ENCODE assay signal across 8 cellular contexts in genomic region chr3:126982125-126982521, GRCh38.
DNase-seq lines count a peak whose midpoint lies in the region; ATAC-seq lines count a peak whose summit lies in the region.

No MANE protein-coding gene starts in this region.

- peaks cover 22% of the 10 kb centered on the region for H3K4me1 Mint-ChIP-seq in activated naive CD8-positive, alpha-beta T cell treated with anti-CD3 and anti-CD28 coated beads, Interleukin-2, amount 50 U/mL, for 24 hours

- peak overlapping the region; percentile 93 for H3K9ac ChIP-seq in NT2/D1 (ENCODE audit: insufficient read length, low read depth)

- peak overlapping the region; percentile 57 for H3K4me3 ChIP-seq in NT2/D1 (ENCODE audit: insufficient read length, low read depth)

- DNase-seq in NT2/D1 (ENCODE audit: low read depth, low spot score) (peak; percentile 18), left kidney (ENCODE audit: low read depth, low spot score) (peak; percentile 30), NCI-H446 treated with DMSO at 0.1 percent for 48 hours (lab: John Stamatoyannopoulos, UW) (no peak), NK-92 (lab: John Stamatoyannopoulos, UW; ENCODE audit: unreplicated experiment) (no peak)
- peak; percentile 72 for DNase-seq in activated naive CD8-positive, alpha-beta T cell treated with anti-CD3 and anti-CD28 coated beads, Interleukin-2, amount 50 U/mL, for 24 hours
- DNase-seq in stimulated activated CD8-positive, alpha-beta memory T cell treated with anti-CD3 and anti-CD28 coated beads, Interleukin-12 subunit alpha, Interleukin-12 subunit beta, amount 100 ng/mL, for 4 hours (ENCODE audit: low read depth), result peak; percentile 57

- H3K27me3 ChIP-seq in NT2/D1 (ENCODE audit: insufficient read depth, insufficient read length), result peaks cover 9% of the 10 kb centered on the region

- ATAC-seq in GM18511 (IDR thresholded peaks at IDR 0.05; ENCODE audit: unreplicated experiment) (peak; percentile 42), HG02588 (IDR thresholded peaks at IDR 0.05; ENCODE audit: unreplicated experiment) (peak; percentile 37)
- ATAC-seq in activated naive CD8-positive, alpha-beta T cell treated with anti-CD3 and anti-CD28 coated beads, Interleukin-2, amount 50 U/mL, for 24 hours, result peak; percentile 62

- peak overlapping the region; percentile 86 for H3K27ac Mint-ChIP-seq in activated naive CD8-positive, alpha-beta T cell treated with anti-CD3 and anti-CD28 coated beads, Interleukin-2, amount 50 U/mL, for 24 hours

- H3K36me3 ChIP-seq in NT2/D1 (ENCODE audit: insufficient read depth, insufficient read length, low read length), result peaks cover 19% of the 10 kb centered on the region

- H3K9me3 Mint-ChIP-seq in activated naive CD8-positive, alpha-beta T cell treated with anti-CD3 and anti-CD28 coated beads, Interleukin-2, amount 50 U/mL, for 24 hours, result no peaks in the 10 kb centered on the region

- H3K36me3 Mint-ChIP-seq in activated naive CD8-positive, alpha-beta T cell treated with anti-CD3 and anti-CD28 coated beads, Interleukin-2, amount 50 U/mL, for 24 hours (ENCODE audit: low read depth), result no peaks in the 10 kb centered on the region

- H3K9me3 ChIP-seq in NT2/D1 (ENCODE audit: insufficient read depth, low read length), result no peaks in the 10 kb centered on the region

- H3K27me3 Mint-ChIP-seq in activated naive CD8-positive, alpha-beta T cell treated with anti-CD3 and anti-CD28 coated beads, Interleukin-2, amount 50 U/mL, for 24 hours, result peaks cover 11% of the 10 kb centered on the region

- H3K4me3 Mint-ChIP-seq in activated naive CD8-positive, alpha-beta T cell treated with anti-CD3 and anti-CD28 coated beads, Interleukin-2, amount 50 U/mL, for 24 hours, result peak overlapping the region; percentile 76

- H3K4me1 ChIP-seq in NT2/D1 (ENCODE audit: insufficient read depth, insufficient read length), result peaks cover 27% of the 10 kb centered on the region

Comparison
In these comparisons a context has a peak if more than half of its experiments do, and no peak if none do; other contexts are left out.
1. DNase-seq: peak in NT2/D1 (single experiment), activated naive CD8-positive, alpha-beta T cell treated with anti-CD3 and anti-CD28 coated beads, Interleukin-2, amount 50 U/mL, for 24 hours (single experiment), left kidney (single experiment) and stimulated activated CD8-positive, alpha-beta memory T cell treated with anti-CD3 and anti-CD28 coated beads, Interleukin-12 subunit alpha, Interleukin-12 subunit beta, amount 100 ng/mL, for 4 hours (single experiment); none in NCI-H446 treated with DMSO at 0.1 percent for 48 hours (single experiment) and NK-92 (single experiment).
2. Peak in every context shown above with its lines, with median percentiles within 50 percentile points of each other: ATAC-seq.